Comparison of ENCODE assay signal across 19 cellular contexts in the genomic region with DNA sequence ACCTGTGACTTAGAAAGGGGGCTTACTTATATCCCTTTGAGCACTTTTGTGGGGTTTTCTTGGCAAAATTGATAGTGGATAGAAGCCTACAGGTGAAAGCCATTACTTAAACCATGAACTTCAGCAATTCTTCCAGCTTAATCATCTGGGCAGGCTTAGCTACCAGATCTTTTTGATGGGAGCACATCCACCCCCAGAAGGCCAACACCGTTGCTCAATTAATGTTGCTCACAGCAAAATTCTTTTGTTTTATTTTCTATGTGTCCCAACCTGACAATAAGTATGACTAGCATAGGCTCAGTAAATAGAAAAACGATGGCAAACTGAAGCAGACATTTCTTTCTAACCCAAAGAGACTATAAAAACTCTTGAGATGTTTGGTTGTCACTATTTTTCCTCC.
DNase-seq lines count a peak whose midpoint lies in the region; ATAC-seq, FAIRE-seq and TF ChIP-seq lines count a peak whose summit lies in the region.
"Had no signal": no experiment of that assay in that cellular context is flagged by ENCODE, and none has a peak within 500 bp of the region (broad histone marks: within the 10 kb centered on the region; RNA-seq: fewer than 3 reads in every experiment).

No MANE protein-coding gene starts in this region.

- H3K9ac ChIP-seq in HUES6 (ENCODE audit: low read length) (no peak overlapping the region), smooth muscle cell (ENCODE audit: low read depth) (no peak overlapping the region)

- peaks cover 69% of the 10 kb centered on the region for H3K4me1 Mint-ChIP-seq in WTC11

- no peak overlapping the region for H2AFZ ChIP-seq in smooth muscle cell (ENCODE audit: low read depth)

- H4K20me1 ChIP-seq in smooth muscle cell (ENCODE audit: low read depth), result no peaks in the 10 kb centered on the region

- H3K4me3 ChIP-seq in HUES6 (ENCODE audit: low read depth, low read length) (no peak overlapping the region), smooth muscle cell (no peak overlapping the region)

- H3K4me3 Mint-ChIP-seq in WTC11, result no peak overlapping the region
- H3K4me3 Mint-ChIP-seq: H9 had no signal

- H3K9me3 ChIP-seq in HUES6 (ENCODE audit: control insufficient read depth, insufficient read depth, low read depth, low read length) (no peaks in the 10 kb centered on the region), smooth muscle cell (replicated peaks; ENCODE audit: low read depth) (no peaks in the 10 kb centered on the region)
- H3K9me3 ChIP-seq: BE2C had no signal

- H3K4me2 ChIP-seq in smooth muscle cell, result no peak overlapping the region

- ATAC-seq in WTC11 (no peak), foreskin keratinocyte (peak; percentile 2)
- ATAC-seq: HepG2 had no signal

- no peak for TF ChIP-seq CTCF in WTC11 (IDR thresholded peaks at IDR 0.05)
- no peak for TF ChIP-seq CTCF in foreskin keratinocyte (conservative IDR thresholded peaks at IDR 0.05)
- no peak for TF ChIP-seq CTCF in smooth muscle cell (IDR thresholded peaks at IDR 0.05; ENCODE audit: borderline replicate concordance, insufficient read depth, poor library complexity, severe bottlenecking)
- TF ChIP-seq CTCF in D721Med (IDR thresholded peaks at IDR 0.05; ENCODE audit: insufficient read depth, missing control alignments), result no peak

- peak overlapping the region; percentile 79; the same call in 1 of the 2 replicates for H3K27ac ChIP-seq in HUES6 (ENCODE audit: low read depth, low read length)
- no peak overlapping the region for H3K27ac ChIP-seq in foreskin keratinocyte
- H3K27ac ChIP-seq in smooth muscle cell (ENCODE audit: low read depth), result peak overlapping the region; percentile 61

- no peak for DNase-seq in WTC11 (ENCODE audit: low spot score)
- DNase-seq in foreskin keratinocyte, result peak; percentile 56 to 73
- DNase-seq in smooth muscle cell (lab: John Stamatoyannopoulos, UW; ENCODE audit: unreplicated experiment), result no peak
- DNase-seq in NCI-H524 (lab: John Stamatoyannopoulos, UW), result no peak
- no peak for DNase-seq in D721Med (ENCODE audit: insufficient read length, low spot score)
- no peak for DNase-seq in SIG-M5 (lab: John Stamatoyannopoulos, UW)
- DNase-seq: BE2C, DMS79, H9, HFFc6, KBM-7, NCI-H1092 treated with DMSO at 0.1 percent for 48 hours, NCI-H1436 treated with DMSO at 0.1 percent for 48 hours, NCI-H2029, NCI-H2227 treated with DMSO at 0.1 percent for 48 hours, NCI-H510A treated with DMSO at 0.1 percent for 48 hours, SHP77 had no signal

- WGBS in smooth muscle cell (ENCODE audit: low lambda C conversion rate), result 66% methylated on average over 2 of the region's 2 CpGs

- H3K27ac Mint-ChIP-seq in WTC11, result peak overlapping the region; percentile 53; the same call in 1 of the 2 replicates

- 0 out of 2 replicates have a peak, but pooled peaks cover 4% of the 10 kb centered on the region for H3K36me3 Mint-ChIP-seq in WTC11

- H3K9me3 Mint-ChIP-seq in WTC11, result peaks cover 13% of the 10 kb centered on the region
- H3K9me3 Mint-ChIP-seq: H9, HFFc6 had no signal

- no peaks in the 10 kb centered on the region for H3K27me3 Mint-ChIP-seq in WTC11 (ENCODE audit: low read depth)

- no peaks in the 10 kb centered on the region for H3K79me2 ChIP-seq in smooth muscle cell (ENCODE audit: low read depth)

- POLR2A ChIA-PET in WTC11 (lab: Charles Lee), result no interaction called here

- no peak for FAIRE-seq in D721Med (lab: Jason Lieb, UNC)
- FAIRE-seq: HepG2 had no signal

- CTCF ChIA-PET in WTC11 (lab: Charles Lee), result no interaction called here

- H3K36me3 ChIP-seq in HUES6 (ENCODE audit: control insufficient read depth, insufficient read depth, low read length) (no peaks in the 10 kb centered on the region), smooth muscle cell (ENCODE audit: low read depth) (no peaks in the 10 kb centered on the region)
- H3K36me3 ChIP-seq: BE2C had no signal

- H3K4me1 ChIP-seq in HUES6 (ENCODE audit: control insufficient read depth, insufficient read depth, low read length) (peaks cover 56% of the 10 kb centered on the region), foreskin keratinocyte (peaks cover 28% of the 10 kb centered on the region), smooth muscle cell (ENCODE audit: low read depth) (peaks cover 37% of the 10 kb centered on the region)
- H3K4me1 ChIP-seq: BE2C had no signal

- peaks cover 15% of the 10 kb centered on the region for H3F3A ChIP-seq in smooth muscle cell (ENCODE audit: low read depth)

- H3K27me3 ChIP-seq in HUES6 (ENCODE audit: control insufficient read depth, insufficient read depth, low read length), result no peaks in the 10 kb centered on the region
- no peaks in the 10 kb centered on the region for H3K27me3 ChIP-seq in foreskin keratinocyte
- H3K27me3 ChIP-seq in smooth muscle cell (ENCODE audit: low read depth), result no peaks in the 10 kb centered on the region
- H3K27me3 ChIP-seq: BE2C had no signal

TF ChIP-seq in WTC11, 78 proteins besides CTCF, POLR2A, EP300 and RAD21:
- no peak for TF ChIP-seq MXD4 (CRISPR knock-in tag; IDR thresholded peaks at IDR 0.05; ENCODE audit: borderline replicate concordance)
- no peak for TF ChIP-seq USF2 (CRISPR knock-in tag; IDR thresholded peaks at IDR 0.05)
- TF ChIP-seq ZNF263 (CRISPR knock-in tag; IDR thresholded peaks at IDR 0.05; ENCODE audit: low read depth), result no peak
- no peak for TF ChIP-seq GABPB1 (CRISPR knock-in tag; IDR thresholded peaks at IDR 0.05)
- no peak for TF ChIP-seq FOXP1 (CRISPR knock-in tag; IDR thresholded peaks at IDR 0.05; ENCODE audit: borderline replicate concordance)
- TF ChIP-seq ZBTB21 (CRISPR knock-in tag; IDR thresholded peaks at IDR 0.05; ENCODE audit: borderline replicate concordance), result no peak
- TF ChIP-seq, protein P1, sequence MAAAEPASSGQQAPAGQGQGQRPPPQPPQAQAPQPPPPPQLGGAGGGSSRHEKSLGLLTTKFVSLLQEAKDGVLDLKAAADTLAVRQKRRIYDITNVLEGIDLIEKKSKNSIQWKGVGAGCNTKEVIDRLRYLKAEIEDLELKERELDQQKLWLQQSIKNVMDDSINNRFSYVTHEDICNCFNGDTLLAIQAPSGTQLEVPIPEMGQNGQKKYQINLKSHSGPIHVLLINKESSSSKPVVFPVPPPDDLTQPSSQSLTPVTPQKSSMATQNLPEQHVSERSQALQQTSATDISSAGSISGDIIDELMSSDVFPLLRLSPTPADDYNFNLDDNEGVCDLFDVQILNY (CRISPR knock-in tag; IDR thresholded peaks at IDR 0.05), result no peak
- TF ChIP-seq ZNF396 (CRISPR knock-in tag; IDR thresholded peaks at IDR 0.05; ENCODE audit: borderline replicate concordance), result no peak
- TF ChIP-seq ZNF138 (CRISPR knock-in tag; conservative IDR thresholded peaks at IDR 0.05), result no peak
- no peak for TF ChIP-seq SOX15 (CRISPR knock-in tag; IDR thresholded peaks at IDR 0.05)
- no peak for TF ChIP-seq EMX1 (CRISPR knock-in tag; IDR thresholded peaks at IDR 0.05)

Comparison
In these comparisons a context has a peak if more than half of its experiments do, and no peak if none do; other contexts are left out.
1. DNase-seq: peak in foreskin keratinocyte (2 of 2); none in WTC11 (single experiment), smooth muscle cell (single experiment), NCI-H524 (0 of 2), D721Med (single experiment) and SIG-M5 (single experiment).